ENCODE assay signal across 9 cellular contexts in genomic region chr2:227462972-227463931, GRCh38. TPM values are rescaled to one million over a fixed set of nuclear protein-coding genes. Genes with fewer than 3 reads are reported as not detected.
DNase-seq lines count a peak whose midpoint lies in the region; ATAC-seq lines count a peak whose summit lies in the region.
"Had no signal": no experiment of that assay in that cellular context is flagged by ENCODE, and none has a peak within 500 bp of the region (broad histone marks: within the 10 kb centered on the region; RNA-seq: fewer than 3 reads in every experiment).

No MANE protein-coding gene starts in this region.

- peaks cover 0 to 5% of the 10 kb centered on the region in 2 donors for H3K4me1 ChIP-seq in neuronal stem cell (ENCODE audit: control insufficient read depth in 2 of 2, insufficient read depth in 1 of 2, low read depth in 1 of 2, low read length in 2 of 2)

- H3K9ac ChIP-seq in neuronal stem cell (ENCODE audit: low read depth, low read length, poor library complexity) = no peak overlapping the region

- H3K36me3 Mint-ChIP-seq in T-helper 1 cell treated with Interleukin-12 subunit alpha and Interleukin-12 subunit beta and Interleukin-4 antibody, amounts not matched to agents 30 μg/mL and 1 μg/mL, for 36 hours (ENCODE audit: low read depth) = no peaks in the 10 kb centered on the region

- H3K4me1 Mint-ChIP-seq in T-helper 1 cell treated with Interleukin-12 subunit alpha and Interleukin-12 subunit beta and Interleukin-4 antibody, amounts not matched to agents 30 μg/mL and 1 μg/mL, for 36 hours (ENCODE audit: low read depth) = peaks cover 47% of the 10 kb centered on the region

- no peak overlapping the region for H3K4me3 Mint-ChIP-seq in T-helper 1 cell treated with Interleukin-12 subunit alpha and Interleukin-12 subunit beta and Interleukin-4 antibody, amounts not matched to agents 30 μg/mL and 1 μg/mL, for 36 hours

- H3K9me3 Mint-ChIP-seq in T-helper 1 cell treated with Interleukin-12 subunit alpha and Interleukin-12 subunit beta and Interleukin-4 antibody, amounts not matched to agents 30 μg/mL and 1 μg/mL, for 36 hours = no peaks in the 10 kb centered on the region

- H3K23ac ChIP-seq in neuronal stem cell (ENCODE audit: low read depth, low read length, poor library complexity) = no peak overlapping the region

- H3K4me3 ChIP-seq in neuronal stem cell (ENCODE audit: low read length in 2 of 2) = no peak overlapping the region

- H2AK5ac ChIP-seq in neuronal stem cell (ENCODE audit: low read depth, low read length) = no peak overlapping the region

- no peak overlapping the region for H2BK5ac ChIP-seq in neuronal stem cell (ENCODE audit: low read length)

- no peak overlapping the region for H2BK12ac ChIP-seq in neuronal stem cell (ENCODE audit: low read length)

- H3K27me3 ChIP-seq in neuronal stem cell (ENCODE audit: control insufficient read depth in 3 of 3, insufficient read depth in 3 of 3, low read depth in 1 of 3, low read length in 3 of 3) = no peaks in the 10 kb centered on the region

- H2AFZ ChIP-seq in neuronal stem cell (ENCODE audit: low read length) = peak overlapping the region; percentile 75

- WGBS in neuronal stem cell (ENCODE audit: extremely low coverage in 2 of 2, insufficient read length in 2 of 2, insufficient replicate concordance in 1 of 2), 2 donors = no CpG with 5 or more reads among the region's 13 CpGs

- no peak overlapping the region for H2BK15ac ChIP-seq in neuronal stem cell (ENCODE audit: low read length)

- H3K14ac ChIP-seq in neuronal stem cell (ENCODE audit: low read length) = no peak overlapping the region

- H3K18ac ChIP-seq in neuronal stem cell (ENCODE audit: low read length) = no peak overlapping the region

- no peak overlapping the region for H4K8ac ChIP-seq in neuronal stem cell (ENCODE audit: low read depth, low read length)

- H3K36me3 ChIP-seq in neuronal stem cell (replicated peaks in 1 of 2; ENCODE audit: control insufficient read depth in 2 of 2, insufficient read depth in 2 of 2, low read length in 2 of 2) = no peaks in the 10 kb centered on the region

- no peaks in the 10 kb centered on the region for H3K9me3 ChIP-seq in neuronal stem cell (replicated peaks in 1 of 2; ENCODE audit: control insufficient read depth in 2 of 2, insufficient read depth in 1 of 2, low read depth in 1 of 2, low read length in 2 of 2)

- no peak overlapping the region for H3K4ac ChIP-seq in neuronal stem cell (ENCODE audit: low read length)

- no peak overlapping the region for H2BK120ac ChIP-seq in neuronal stem cell (ENCODE audit: low read depth, low read length)

- ATAC-seq in GM18870 (IDR thresholded peaks at IDR 0.05; ENCODE audit: unreplicated experiment) (peak; percentile 35), GM21786 (IDR thresholded peaks at IDR 0.05; ENCODE audit: unreplicated experiment) (peak; percentile 29)

- DNase-seq in neuronal stem cell (ENCODE audit: low spot score) (no peak), cardiac septum (ENCODE audit: low spot score) (no peak), NCI-H2029 treated with DMSO at 0.1 percent for 48 hours (lab: John Stamatoyannopoulos, UW) (no peak)
- DNase-seq in central memory CD4-positive, alpha-beta T cell = no peak
- DNase-seq: activated CD4-positive, CD25-positive, alpha-beta regulatory T cell; occipital lobe had no signal

- H4K91ac ChIP-seq in neuronal stem cell (ENCODE audit: low read depth, low read length, poor library complexity) = no peak overlapping the region

- H3K27ac ChIP-seq in neuronal stem cell (replicated peaks; ENCODE audit: low read length) = peak overlapping the region; percentile 56

- H3K27me3 Mint-ChIP-seq in T-helper 1 cell treated with Interleukin-12 subunit alpha and Interleukin-12 subunit beta and Interleukin-4 antibody, amounts not matched to agents 30 μg/mL and 1 μg/mL, for 36 hours (ENCODE audit: low read depth) = no peaks in the 10 kb centered on the region

- intact Hi-C loops in cardiac septum (cut with DNase I) = no loop called here

- no peaks in the 10 kb centered on the region for H3K79me1 ChIP-seq in neuronal stem cell (ENCODE audit: low read depth, low read length)

- H3K4me2 ChIP-seq in neuronal stem cell (ENCODE audit: insufficient read depth, low read length, poor library complexity, severe bottlenecking) = peak overlapping the region; percentile 27

- H3K27ac Mint-ChIP-seq in T-helper 1 cell treated with Interleukin-12 subunit alpha and Interleukin-12 subunit beta and Interleukin-4 antibody, amounts not matched to agents 30 μg/mL and 1 μg/mL, for 36 hours = peak overlapping the region; percentile 70

RNA-seq across cellular contexts. Expression of gene AGFG1, which starts 8.7 kb away (rescaled TPM):
- 46.2 TPM for polyA plus RNA-seq in neuronal stem cell (2013, experiment 1 of 2)
- polyA plus RNA-seq in neuronal stem cell (2013, experiment 2 of 2) = 47.7 TPM
- 58.2 TPM for total RNA-seq in cardiac septum
